In genomic region chr15:33587773-33588172, GRCh38 we compare ENCODE assay signal across 21 cellular contexts.
DNase-seq lines count a peak whose midpoint lies in the region; ATAC-seq and TF ChIP-seq lines count a peak whose summit lies in the region.
"Had no signal": no experiment of that assay in that cellular context is flagged by ENCODE, and none has a peak within 500 bp of the region (broad histone marks: within the 10 kb centered on the region; RNA-seq: fewer than 3 reads in every experiment).

No MANE protein-coding gene starts in this region.

- intact Hi-C loops in adrenal gland (cut with DNase I) (no loop called here), ovary (cut with DNase I) (loop anchor here in 1 of 4 donors (10.0 kb wide), 1 partner anchor 57 kb away; no protein-coding TSS in a partner anchor)

- H3K36me3 ChIP-seq in adrenal gland (replicated peaks in 1 of 2) (no peaks in the 10 kb centered on the region), ovary (no peaks in the 10 kb centered on the region)
- H3K36me3 ChIP-seq: neural progenitor cell, thyroid gland had no signal

- H3K9me3 ChIP-seq in adrenal gland (replicated peaks in 1 of 3) (no peaks in the 10 kb centered on the region), ovary (no peaks in the 10 kb centered on the region)
- H3K9me3 ChIP-seq: thyroid gland had no signal

- H3K27me3 ChIP-seq in adrenal gland = no peaks in the 10 kb centered on the region
- no peaks in the 10 kb centered on the region for H3K27me3 ChIP-seq in ovary
- H3K27me3 ChIP-seq: neural progenitor cell, thyroid gland had no signal

- 25 to 38% (median 28%) methylated on average over 2 of the region's 2 CpGs for WGBS in adrenal gland, 4 donors
- 10 to 17% (median 11%) methylated on average over 2 of the region's 2 CpGs for WGBS in ovary, 3 donors

- DNase-seq in GM04503 (ENCODE audit: low read depth) (peak; percentile 76), adrenal gland (peak in 6 of 7 donors; percentile 35 to 76 (median 67)), fibroblast of pulmonary artery (ENCODE audit: low read depth) (peak; percentile 83), ovary (peak in 2 of 5 donors; percentile 42 to 66), SW 1271 (lab: John Stamatoyannopoulos, UW) (no peak), D341Med (ENCODE audit: low spot score) (no peak), cerebellar cortex (ENCODE audit: low spot score) (no peak)
- DNase-seq: activated naive CD4-positive, alpha-beta T cell treated with anti-CD3 and anti-CD28 coated beads, Interleukin-2, amount 10 ng/mL, durations not matched to agents 7 days and 5 days; dorsolateral prefrontal cortex; EL; hypothalamus; KBM-7; NCI-H2029 treated with DMSO at 0.1 percent for 48 hours; NCI-H524; retina; T-cell; thyroid gland had no signal

- TF ChIP-seq POLR2A in adrenal gland (IDR thresholded peaks at IDR 0.05) = no peak
- no peak for TF ChIP-seq POLR2A in ovary (IDR thresholded peaks at IDR 0.05)

- no peak for ATAC-seq in GM21360 (IDR thresholded peaks at IDR 0.05; ENCODE audit: unreplicated experiment)
- ATAC-seq: Right ventricle myocardium inferior; stimulated activated effector memory CD8-positive, alpha-beta T cell treated with anti-CD3 and anti-CD28 coated beads, Interleukin-12 subunit alpha, Interleukin-12 subunit beta, amount 100 ng/mL, for 72 hours; T-cell had no signal

- H3K4me3 ChIP-seq in adrenal gland = no peak overlapping the region
- no peak overlapping the region for H3K4me3 ChIP-seq in fibroblast of pulmonary artery (replicated peaks; ENCODE audit: low read depth, low read length)
- no peak overlapping the region for H3K4me3 ChIP-seq in ovary
- H3K4me3 ChIP-seq: dorsolateral prefrontal cortex, neural progenitor cell, thyroid gland had no signal

- no peak for TF ChIP-seq CTCF in adrenal gland (IDR thresholded peaks at IDR 0.05)
- no peak for TF ChIP-seq CTCF in fibroblast of pulmonary artery (IDR thresholded peaks at IDR 0.05; ENCODE audit: low read length, missing control alignments)
- no peak for TF ChIP-seq CTCF in ovary (IDR thresholded peaks at IDR 0.05)

- peak overlapping the region in 4 of 5 donors; percentile 19 to 81 (median 59) for H3K27ac ChIP-seq in adrenal gland
- peak overlapping the region; percentile 1 to 56 for H3K27ac ChIP-seq in ovary
- H3K27ac ChIP-seq: dorsolateral prefrontal cortex, neural progenitor cell, thyroid gland had no signal

- H3K4me1 ChIP-seq in adrenal gland (replicated peaks in 1 of 2) (peaks cover 0 to 12% of the 10 kb centered on the region in 2 donors), ovary (ENCODE audit: insufficient read depth) (peaks cover 4% of the 10 kb centered on the region)
- H3K4me1 ChIP-seq: neural progenitor cell, thyroid gland had no signal

- TF ChIP-seq EP300 in ovary (IDR thresholded peaks at IDR 0.05) = no peak

Comparison
In these comparisons a context has a peak if more than half of its experiments do, and no peak if none do; other contexts are left out.
1. DNase-seq: peak in GM04503 (single experiment), adrenal gland (6 of 7) and fibroblast of pulmonary artery (single experiment); none in SW 1271 (0 of 2), D341Med (single experiment) and cerebellar cortex (single experiment).